In genomic region chr14:24422694-24423531, GRCh38 we compare ENCODE assay signal across 20 cellular contexts. TPM values are rescaled to one million over a fixed set of nuclear protein-coding genes. Genes with fewer than 3 reads are reported as not detected.
DNase-seq lines count a peak whose midpoint lies in the region; ATAC-seq and TF ChIP-seq lines count a peak whose summit lies in the region.
"Had no signal": no experiment of that assay in that cellular context is flagged by ENCODE, and none has a peak within 500 bp of the region (broad histone marks: within the 10 kb centered on the region; RNA-seq: fewer than 3 reads in every experiment).

No MANE protein-coding gene starts in this region.

- H3K4me1 ChIP-seq in Karpas-422 (ENCODE audit: low read length), result no peaks in the 10 kb centered on the region
- peaks cover 42 to 43% of the 10 kb centered on the region in 2 donors for H3K4me1 ChIP-seq in duodenal mucosa (ENCODE audit: control insufficient read depth in 1 of 2, insufficient read depth in 2 of 2, low read length in 2 of 2)
- peaks cover 28 to 70% (median 43%) of the 10 kb centered on the region in 4 donors for H3K4me1 ChIP-seq in stomach

- no peak for TF ChIP-seq EP300 in stomach (IDR thresholded peaks at IDR 0.05)

- 0 out of 2 replicates have a peak overlapping the region, but pooled peaks have one; percentile 19 for H2AFZ ChIP-seq in Karpas-422 (ENCODE audit: low read length)
- H2AFZ ChIP-seq: GM23248 had no signal

- H3K9me3 ChIP-seq in Karpas-422 (ENCODE audit: low read length), result no peaks in the 10 kb centered on the region
- no peaks in the 10 kb centered on the region for H3K9me3 ChIP-seq in duodenal mucosa (ENCODE audit: control insufficient read depth in 1 of 2, low read length in 2 of 2)
- no peaks in the 10 kb centered on the region for H3K9me3 ChIP-seq in stomach
- H3K9me3 ChIP-seq: esophagus squamous epithelium had no signal

- H4K20me1 ChIP-seq in Karpas-422 (ENCODE audit: insufficient read depth, low read depth, low read length), result no peaks in the 10 kb centered on the region

- DNase-seq in Karpas-422 (no peak), stomach (peak; percentile 53), NCI-H1105 treated with DMSO at 0.1 percent for 48 hours (lab: John Stamatoyannopoulos, UW) (no peak)
- DNase-seq: activated CD4-positive, alpha-beta T cell treated with anti-CD3 and anti-CD28 coated beads, Interleukin-2, amount 10 ng/mL, durations not matched to agents 7 days and 5 days; activated naive CD4-positive, alpha-beta T cell treated with anti-CD3 and anti-CD28 coated beads for 36 hours; activated T-cell treated with anti-CD3 and anti-CD28 coated beads, Interleukin-2, amount 50 U/mL, for 24 hours; anterior cingulate cortex; effector CD4-positive, alpha-beta T cell; esophagus squamous epithelium; GM23248; left cardiac atrium; NCI-H146; NCI-H2171; NCI-H69; SHP77; stimulated activated CD4-positive, alpha-beta T cell treated with anti-CD3 and anti-CD28 coated beads, Interleukin-1b, Interleukin-23, amount 100 ng/mL, for 48 hours; stimulated activated naive CD4-positive, alpha-beta T cell treated with Interleukin-2 at 50 U/mL for 16 hours had no signal

- H3K9me2 ChIP-seq in Karpas-422 (replicated peaks; ENCODE audit: insufficient read depth, low read length), result no peaks in the 10 kb centered on the region

- H3K36me3 ChIP-seq in Karpas-422 (ENCODE audit: insufficient read depth, low read length), result no peaks in the 10 kb centered on the region
- no peaks in the 10 kb centered on the region for H3K36me3 ChIP-seq in duodenal mucosa (ENCODE audit: control insufficient read depth in 1 of 2, insufficient read depth in 2 of 2, low read length in 2 of 2)
- no peaks in the 10 kb centered on the region for H3K36me3 ChIP-seq in stomach
- H3K36me3 ChIP-seq: esophagus squamous epithelium had no signal

- H3K79me2 ChIP-seq in Karpas-422 (ENCODE audit: low read length), result no peaks in the 10 kb centered on the region

- no peak for TF ChIP-seq CTCF in stomach (IDR thresholded peaks at IDR 0.05)

- TF ChIP-seq POLR2A in stomach (IDR thresholded peaks at IDR 0.05), result no peak

- no peaks in the 10 kb centered on the region for H3K27me3 ChIP-seq in Karpas-422 (ENCODE audit: low read length)
- H3K27me3 ChIP-seq in duodenal mucosa (ENCODE audit: control insufficient read depth in 1 of 2, insufficient read depth in 2 of 2, low read length in 2 of 2), result no peaks in the 10 kb centered on the region
- no peaks in the 10 kb centered on the region for H3K27me3 ChIP-seq in stomach
- H3K27me3 ChIP-seq: esophagus squamous epithelium had no signal

- H3K9ac ChIP-seq in Karpas-422 (ENCODE audit: low read length), result no peak overlapping the region
- peak overlapping the region; percentile 49 to 53 for H3K9ac ChIP-seq in duodenal mucosa (ENCODE audit: low read depth in 1 of 2, low read length in 2 of 2)
- H3K9ac ChIP-seq: GM23248 had no signal

- H3K27ac ChIP-seq in Karpas-422 (ENCODE audit: low read length) (no peak overlapping the region), duodenal mucosa (ENCODE audit: low read depth, low read length) (peak overlapping the region; percentile 62), stomach (peak overlapping the region in 4 of 5 donors; percentile 19 to 67 (median 50))
- H3K27ac ChIP-seq: esophagus squamous epithelium, GM23248 had no signal

- WGBS in stomach, 5 donors, result 50 to 64% (median 58%) methylated on average over 11 of the region's 11 CpGs

- H3K4me2 ChIP-seq in Karpas-422 (ENCODE audit: low read depth, low read length, poor library complexity, severe bottlenecking), result no peak overlapping the region

- ATAC-seq in HG03039 (IDR thresholded peaks at IDR 0.05; ENCODE audit: unreplicated experiment), result no peak
- ATAC-seq: left cardiac atrium had no signal

- H3K4me3 ChIP-seq in Karpas-422 (ENCODE audit: low read length), result no peak overlapping the region
- peak overlapping the region; percentile 59 to 71 for H3K4me3 ChIP-seq in duodenal mucosa (ENCODE audit: low read depth in 1 of 2, low read length in 2 of 2)
- H3K4me3 ChIP-seq in stomach, result no peak overlapping the region
- H3K4me3 ChIP-seq: esophagus squamous epithelium, GM23248 had no signal

- intact Hi-C loops in stomach (cut with DNase I; ENCODE audit: low total_unique reads), result no loop called here

RNA-seq across cellular contexts. Expression of gene CBLN3, which starts 6.6 kb away (rescaled TPM):
- total RNA-seq in Karpas-422 (2014; rRNA removed; shearing (Covaris generic); ENCODE audit: low replicate concordance), result 1.1 and 3.6 TPM in 2 replicates
- 1 to 10 TPM in 3 of 5 donors, not detected in 2; 2.0 to 4.2 (median 3.8) TPM for total RNA-seq in stomach
- polyA plus RNA-seq in stomach, result 1 to 10 TPM in 2 of 3 donors, under 1 TPM in 1; 0.81 to 2.1 (median 1.4) TPM
- total RNA-seq: Daoy had no signal

RNA-seq across cellular contexts. Expression of gene KHNYN, which starts 6.8 kb away (rescaled TPM):
- total RNA-seq in Karpas-422 (2014; rRNA removed; shearing (Covaris generic); ENCODE audit: low replicate concordance), result 50.8 and 109 TPM in 2 replicates
- 100 to 1,000 TPM in 1 of 5 donors, 10 to 100 TPM in 4; 63.4 to 348 (median 77.2) TPM for total RNA-seq in stomach
- 10 to 100 TPM; 13.9 to 23.4 (median 22.9) TPM for polyA plus RNA-seq in stomach

RNA-seq across cellular contexts. Expression of gene SDR39U1, which starts 19.7 kb away (rescaled TPM):
- 53.3 and 77.2 TPM in 2 replicates for total RNA-seq in Karpas-422 (2014; rRNA removed; shearing (Covaris generic); ENCODE audit: low replicate concordance)
- 10 to 100 TPM; 10.8 to 71.2 (median 42.4) TPM for total RNA-seq in stomach
- 10 to 100 TPM; 37.0 to 64.8 (median 41.8) TPM for polyA plus RNA-seq in stomach

RNA-seq across cellular contexts. Expression of gene NYNRIN, which starts 24.1 kb away (rescaled TPM):
- total RNA-seq in Karpas-422 (2014; rRNA removed; shearing (Covaris generic); ENCODE audit: low replicate concordance), result not detected in 2 replicates
- total RNA-seq in stomach, result 10 to 100 TPM in 2 of 5 donors, 1 to 10 TPM in 3; 2.9 to 16.0 (median 8.1) TPM
- polyA plus RNA-seq in stomach, result 1 to 10 TPM; 2.3 to 3.3 (median 2.3) TPM

RNA-seq across cellular contexts. Expression of gene NFATC4, which starts 54.9 kb away (rescaled TPM):
- 17.1 and 19.9 TPM in 2 replicates for total RNA-seq in Karpas-422 (2014; rRNA removed; shearing (Covaris generic); ENCODE audit: low replicate concordance)
- total RNA-seq in stomach, result 10 to 100 TPM; 20.1 to 64.8 (median 33.0) TPM
- 100 to 1,000 TPM in 1 of 3 donors, 10 to 100 TPM in 2; 71.4 to 119 (median 99.0) TPM for polyA plus RNA-seq in stomach
- total RNA-seq: activated CD4-positive, alpha-beta T cell treated with anti-CD3 and anti-CD28 coated beads, Interleukin-2, amount 10 ng/mL, durations not matched to agents 7 days and 5 days had no signal

Comparison
In these comparisons a context has a peak if more than half of its experiments do, and no peak if none do; other contexts are left out.
1. H3K4me3 ChIP-seq: peak in duodenal mucosa (2 of 2); none in Karpas-422 (single experiment) and stomach (0 of 4).